8 cellular contexts compared by ENCODE assay signal in genomic region chr6:56541736-56542366, GRCh38.
DNase-seq lines count a peak whose midpoint lies in the region; ATAC-seq, FAIRE-seq and TF ChIP-seq lines count a peak whose summit lies in the region.

No MANE protein-coding gene starts in this region.

- no peaks in the 10 kb centered on the region for H4K20me1 ChIP-seq in HepG2 (ENCODE audit: insufficient read depth, low read length)

- H3K27me3 ChIP-seq in HepG2 (ENCODE audit: control insufficient read depth in 1 of 2, insufficient read depth in 2 of 2, low read length in 2 of 2) (no peaks in the 10 kb centered on the region; a peak in 1 of 5 replicates), tibial artery (no peaks in the 10 kb centered on the region)

- peaks cover 9% of the 10 kb centered on the region for H3K27me3 Mint-ChIP-seq in activated CD8-positive, alpha-beta memory T cell treated with anti-CD3 and anti-CD28 coated beads, Interleukin-2, amount 10 ng/mL, durations not matched to agents 7 days and 5 days
- no peaks in the 10 kb centered on the region for H3K27me3 Mint-ChIP-seq in activated T-cell treated with anti-CD3 and anti-CD28 coated beads, Interleukin-2, amount 50 U/mL, for 24 hours

- no peak overlapping the region for H2AFZ ChIP-seq in HepG2 (ENCODE audit: low read length)

- H3K27ac Mint-ChIP-seq in activated CD8-positive, alpha-beta memory T cell treated with anti-CD3 and anti-CD28 coated beads, Interleukin-2, amount 10 ng/mL, durations not matched to agents 7 days and 5 days: no peak overlapping the region
- no peak overlapping the region for H3K27ac Mint-ChIP-seq in activated T-cell treated with anti-CD3 and anti-CD28 coated beads, Interleukin-2, amount 50 U/mL, for 24 hours

- in situ Hi-C loops in astrocyte of the cerebellum (cut with HindIII; ENCODE audit: low sequenced_read_pairs) (no loop called here), HepG2 (cut with HindIII; ENCODE audit: extremely low pct_ligation_motif_present, low pct_unique_long_range_greater_than_20kb) (no loop called here)

- peak overlapping the region; percentile 92 for H3K27ac ChIP-seq in HepG2 (ENCODE audit: extremely low read length, insufficient read depth, low read length)
- peak overlapping the region; percentile 92 to 93 for H3K27ac ChIP-seq in tibial artery

- TF ChIP-seq CTCF in astrocyte of the cerebellum (IDR thresholded peaks at IDR 0.05; ENCODE audit: low read depth, low read length, missing control alignments) (no peak), HepG2 (CRISPR knock-in tag; IDR thresholded peaks at IDR 0.05) (no peak), tibial artery (IDR thresholded peaks at IDR 0.05) (no peak)

- CTCF ChIA-PET in HepG2 (lab: Yijun Ruan, JAX; ENCODE audit: low intra/inter-chr PET ratio, low total read pairs): interaction anchor here (1.3 kb wide), 1 partner anchor 183 kb away, joined by 6 read pairs; no protein-coding TSS in a partner anchor
- CTCF ChIA-PET in activated CD8-positive, alpha-beta memory T cell treated with anti-CD3 and anti-CD28 coated beads, Interleukin-2, amount 10 ng/mL, durations not matched to agents 7 days and 5 days (lab: Charles Lee): interaction anchor here (0.6 to 2.1 kb wide), 4 partner anchors 28 to 120 kb away, joined by 3 to 11 read pairs (median 4); no protein-coding TSS in a partner anchor

- intact Hi-C loops in HepG2 (cut with micrococcal nuclease; ENCODE audit: unreplicated experiment): loop anchor here (1.0 to 5.0 kb wide), 6 partner anchors 28 to 171 kb away; no protein-coding TSS in a partner anchor
- intact Hi-C loops in tibial artery (cut with DNase I; ENCODE audit: low total_unique reads): loop anchor here (2.0 to 10.0 kb wide), 4 partner anchors 35 to 177 kb away; no protein-coding TSS in a partner anchor

- no peaks in the 10 kb centered on the region for H3K36me3 Mint-ChIP-seq in activated CD8-positive, alpha-beta memory T cell treated with anti-CD3 and anti-CD28 coated beads, Interleukin-2, amount 10 ng/mL, durations not matched to agents 7 days and 5 days
- H3K36me3 Mint-ChIP-seq in activated T-cell treated with anti-CD3 and anti-CD28 coated beads, Interleukin-2, amount 50 U/mL, for 24 hours (ENCODE audit: low read depth): no peaks in the 10 kb centered on the region

- no peak for FAIRE-seq in HepG2 (lab: Jason Lieb, UNC)

- peak in 2 of 3 experiments; percentile 35 to 73 for DNase-seq in NCI-H1417 (lab: John Stamatoyannopoulos, UW)
- DNase-seq in NCI-H1417 treated with DMSO at 0.1 percent for 48 hours (lab: John Stamatoyannopoulos, UW): no peak
- no peak for DNase-seq in astrocyte of the cerebellum (ENCODE audit: low read depth)
- peak; percentile 23 for DNase-seq in HepG2 (ENCODE audit: low spot score)
- DNase-seq in tibial artery: no peak
- no peak for DNase-seq in activated CD8-positive, alpha-beta memory T cell treated with anti-CD3 and anti-CD28 coated beads, Interleukin-2, amount 10 ng/mL, durations not matched to agents 7 days and 5 days
- no peak for DNase-seq in activated T-cell treated with anti-CD3 and anti-CD28 coated beads, Interleukin-2, amount 50 U/mL, for 24 hours

- peaks cover 33% of the 10 kb centered on the region for H3K79me2 ChIP-seq in HepG2 (ENCODE audit: insufficient read depth, low read length)

- H3K4me2 ChIP-seq in HepG2 (ENCODE audit: low read depth, low read length): peak overlapping the region; percentile 79

- POLR2A ChIA-PET in HepG2 (lab: Yijun Ruan, JAX): interaction anchor here (0.6 to 3.4 kb wide), 22 partner anchors 9 to 187 kb away, joined by 3 to 27 read pairs (median 5); no protein-coding TSS in a partner anchor

- no peak for TF ChIP-seq POLR2A in HepG2 (IDR thresholded peaks at IDR 0.05; ENCODE audit: insufficient read depth in 1 of 2, low read depth in 2 of 2, low read length in 2 of 2)

- no peak for ATAC-seq in HepG2
- no peak for ATAC-seq in GM19455 (IDR thresholded peaks at IDR 0.05; ENCODE audit: unreplicated experiment)
- ATAC-seq in activated CD8-positive, alpha-beta memory T cell treated with anti-CD3 and anti-CD28 coated beads, Interleukin-2, amount 10 ng/mL, durations not matched to agents 7 days and 5 days: no peak

- H3K4me1 Mint-ChIP-seq in activated CD8-positive, alpha-beta memory T cell treated with anti-CD3 and anti-CD28 coated beads, Interleukin-2, amount 10 ng/mL, durations not matched to agents 7 days and 5 days: no peaks in the 10 kb centered on the region
- no peaks in the 10 kb centered on the region for H3K4me1 Mint-ChIP-seq in activated T-cell treated with anti-CD3 and anti-CD28 coated beads, Interleukin-2, amount 50 U/mL, for 24 hours (ENCODE audit: low read depth)

- H3K9me3 ChIP-seq in HepG2 (ENCODE audit: low read length) (no peaks in the 10 kb centered on the region), tibial artery (no peaks in the 10 kb centered on the region)

- H3K4me3 ChIP-seq in astrocyte of the cerebellum (ENCODE audit: low read depth, low read length) (peak overlapping the region; percentile 55), HepG2 (replicated peaks in 1 of 3; ENCODE audit: insufficient read depth in 1 of 3, low read depth in 2 of 3, low read length in 3 of 3) (peak overlapping the region; percentile 59 to 81 (median 76)), tibial artery (peak overlapping the region; percentile 71 to 78)

- 0% methylated on average over 3 of the region's 3 CpGs for WGBS in HepG2 (ENCODE audit: low lambda C conversion rate)

- peaks cover 57% of the 10 kb centered on the region for H3K4me1 ChIP-seq in HepG2 (ENCODE audit: insufficient read depth, low read length)
- H3K4me1 ChIP-seq in tibial artery: peaks cover 0 to 47% (median 12%) of the 10 kb centered on the region in 4 donors

- TF ChIP-seq RAD21 in HepG2 (CRISPR knock-in tag; IDR thresholded peaks at IDR 0.05): no peak

- H3K4me3 Mint-ChIP-seq in activated CD8-positive, alpha-beta memory T cell treated with anti-CD3 and anti-CD28 coated beads, Interleukin-2, amount 10 ng/mL, durations not matched to agents 7 days and 5 days: no peak overlapping the region
- H3K4me3 Mint-ChIP-seq in activated T-cell treated with anti-CD3 and anti-CD28 coated beads, Interleukin-2, amount 50 U/mL, for 24 hours: no peak overlapping the region

- TF ChIP-seq EP300 in HepG2 (IDR thresholded peaks at IDR 0.05; ENCODE audit: low read depth in 2 of 2, low read length in 2 of 2) (no peak), HepG2 (CRISPR knock-in tag; IDR thresholded peaks at IDR 0.05; ENCODE audit: borderline replicate concordance) (no peak)

- TSS peak; percentile 53 for BruUV-seq in HepG2 (replicated peaks; lab: Mats Ljungman, UMichigan)

- peak overlapping the region; percentile 85 for H3K9ac ChIP-seq in HepG2 (ENCODE audit: insufficient read depth, low read depth, low read length)

- H3K9me3 Mint-ChIP-seq in activated CD8-positive, alpha-beta memory T cell treated with anti-CD3 and anti-CD28 coated beads, Interleukin-2, amount 10 ng/mL, durations not matched to agents 7 days and 5 days (ENCODE audit: low read depth): no peaks in the 10 kb centered on the region
- no peaks in the 10 kb centered on the region for H3K9me3 Mint-ChIP-seq in activated T-cell treated with anti-CD3 and anti-CD28 coated beads, Interleukin-2, amount 50 U/mL, for 24 hours

- H3K36me3 ChIP-seq in HepG2 (replicated peaks in 1 of 2; ENCODE audit: control insufficient read depth in 1 of 2, insufficient read depth in 2 of 2, low read length in 2 of 2): no peaks in the 10 kb centered on the region
- peaks cover 0 to 3% (median 0%) of the 10 kb centered on the region in 3 donors for H3K36me3 ChIP-seq in tibial artery

TF ChIP-seq in HepG2, 621 proteins besides CTCF, POLR2A, EP300 and RAD21 (continues in another document):
- TF ChIP-seq, protein P1, sequence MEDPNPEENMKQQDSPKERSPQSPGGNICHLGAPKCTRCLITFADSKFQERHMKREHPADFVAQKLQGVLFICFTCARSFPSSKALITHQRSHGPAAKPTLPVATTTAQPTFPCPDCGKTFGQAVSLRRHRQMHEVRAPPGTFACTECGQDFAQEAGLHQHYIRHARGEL (CRISPR knock-in tag; IDR thresholded peaks at IDR 0.05): no peak
- no peak for TF ChIP-seq ADNP (CRISPR knock-in tag; IDR thresholded peaks at IDR 0.05)
- TF ChIP-seq ZKSCAN8 (CRISPR knock-in tag; IDR thresholded peaks at IDR 0.05; ENCODE audit: borderline replicate concordance): no peak
- TF ChIP-seq DPF2 (CRISPR knock-in tag; IDR thresholded peaks at IDR 0.05; ENCODE audit: borderline replicate concordance, low read depth): no peak
- no peak for TF ChIP-seq GATAD1 (CRISPR knock-in tag; IDR thresholded peaks at IDR 0.05)
- no peak for TF ChIP-seq ZNF556 (CRISPR knock-in tag; IDR thresholded peaks at IDR 0.05; ENCODE audit: borderline replicate concordance)
- TF ChIP-seq ZNF20 (CRISPR knock-in tag; IDR thresholded peaks at IDR 0.05): no peak
- no peak for TF ChIP-seq CHD4 (IDR thresholded peaks at IDR 0.05; ENCODE audit: borderline replicate concordance, low read length)
- TF ChIP-seq ZNF251 (CRISPR knock-in tag; IDR thresholded peaks at IDR 0.05): no peak
- TF ChIP-seq MED13 (CRISPR knock-in tag; IDR thresholded peaks at IDR 0.05): 0 out of 2 replicates have a peak, but pooled peaks have one; percentile 5
- TF ChIP-seq DDIT3 (CRISPR knock-in tag; IDR thresholded peaks at IDR 0.05): no peak
- no peak for TF ChIP-seq PCBP2 (optimal IDR thresholded peaks at IDR 0.05; ENCODE audit: low read depth, low read length, poor library complexity, severe bottlenecking)
- no peak for TF ChIP-seq ZNF660 (CRISPR knock-in tag; IDR thresholded peaks at IDR 0.05; ENCODE audit: borderline replicate concordance, low read depth)
- no peak for TF ChIP-seq ETS1 (CRISPR knock-in tag; IDR thresholded peaks at IDR 0.05)

Comparison
In these comparisons a context has a peak if more than half of its experiments do, and no peak if none do; other contexts are left out.
1. DNase-seq: peak in NCI-H1417 (2 of 3) and HepG2 (single experiment); none in NCI-H1417 treated with DMSO at 0.1 percent for 48 hours (single experiment), astrocyte of the cerebellum (single experiment), tibial artery (0 of 2), activated CD8-positive, alpha-beta memory T cell treated with anti-CD3 and anti-CD28 coated beads, Interleukin-2, amount 10 ng/mL, durations not matched to agents 7 days and 5 days (single experiment) and activated T-cell treated with anti-CD3 and anti-CD28 coated beads, Interleukin-2, amount 50 U/mL, for 24 hours (single experiment).
2. Peak in every context shown above with its lines, with median percentiles within 50 percentile points of each other: H3K4me3 ChIP-seq.